ENCODE assay signal across 1 cellular context in the genomic region with DNA sequence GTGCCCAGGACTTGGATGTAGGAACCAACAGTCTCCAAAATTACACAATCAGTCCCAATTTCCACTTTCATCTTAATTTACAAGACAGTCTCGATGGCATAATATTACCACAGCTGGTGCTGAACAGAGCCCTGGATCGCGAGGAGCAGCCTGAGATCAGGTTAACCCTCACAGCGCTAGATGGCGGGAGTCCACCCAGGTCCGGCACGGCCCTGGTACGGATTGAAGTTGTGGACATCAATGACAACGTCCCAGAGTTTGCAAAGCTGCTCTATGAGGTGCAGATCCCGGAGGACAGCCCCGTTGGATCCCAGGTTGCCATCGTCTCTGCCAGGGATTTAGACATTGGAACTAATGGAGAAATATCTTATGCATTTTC.
TF ChIP-seq lines count a peak whose summit lies in the region.

No MANE protein-coding gene starts in this region.

TF ChIP-seq in HepG2, 621 proteins besides CTCF, POLR2A, EP300 and RAD21:
- TF ChIP-seq THYN1 (CRISPR knock-in tag; IDR thresholded peaks at IDR 0.05; ENCODE audit: borderline replicate concordance, low read depth) (no peak), NFIB (CRISPR knock-in tag; IDR thresholded peaks at IDR 0.05; ENCODE audit: borderline replicate concordance) (no peak), MTF1 (CRISPR knock-in tag; IDR thresholded peaks at IDR 0.05) (no peak), ZNF652 (CRISPR knock-in tag; IDR thresholded peaks at IDR 0.05; ENCODE audit: borderline replicate concordance, low read depth) (peak; percentile 70; the same call in 1 of the 2 replicates), PAF1 (CRISPR knock-in tag; IDR thresholded peaks at IDR 0.05) (no peak), JDP2 (CRISPR knock-in tag; IDR thresholded peaks at IDR 0.05; ENCODE audit: borderline replicate concordance) (no peak), ZNF629 (CRISPR knock-in tag; conservative IDR thresholded peaks at IDR 0.05) (no peak), DR1 (CRISPR knock-in tag; IDR thresholded peaks at IDR 0.05) (no peak), ASH2L (IDR thresholded peaks at IDR 0.05; ENCODE audit: insufficient read length, low read depth, low read length) (no peak), ZFP62 (CRISPR knock-in tag; IDR thresholded peaks at IDR 0.05) (no peak)
- TF ChIP-seq, protein P1, sequence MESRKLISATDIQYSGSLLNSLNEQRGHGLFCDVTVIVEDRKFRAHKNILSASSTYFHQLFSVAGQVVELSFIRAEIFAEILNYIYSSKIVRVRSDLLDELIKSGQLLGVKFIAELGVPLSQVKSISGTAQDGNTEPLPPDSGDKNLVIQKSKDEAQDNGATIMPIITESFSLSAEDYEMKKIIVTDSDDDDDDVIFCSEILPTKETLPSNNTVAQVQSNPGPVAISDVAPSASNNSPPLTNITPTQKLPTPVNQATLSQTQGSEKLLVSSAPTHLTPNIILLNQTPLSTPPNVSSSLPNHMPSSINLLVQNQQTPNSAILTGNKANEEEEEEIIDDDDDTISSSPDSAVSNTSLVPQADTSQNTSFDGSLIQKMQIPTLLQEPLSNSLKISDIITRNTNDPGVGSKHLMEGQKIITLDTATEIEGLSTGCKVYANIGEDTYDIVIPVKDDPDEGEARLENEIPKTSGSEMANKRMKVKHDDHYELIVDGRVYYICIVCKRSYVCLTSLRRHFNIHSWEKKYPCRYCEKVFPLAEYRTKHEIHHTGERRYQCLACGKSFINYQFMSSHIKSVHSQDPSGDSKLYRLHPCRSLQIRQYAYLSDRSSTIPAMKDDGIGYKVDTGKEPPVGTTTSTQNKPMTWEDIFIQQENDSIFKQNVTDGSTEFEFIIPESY (CRISPR knock-in tag; IDR thresholded peaks at IDR 0.05): peak; percentile 93
- TF ChIP-seq, protein P2, sequence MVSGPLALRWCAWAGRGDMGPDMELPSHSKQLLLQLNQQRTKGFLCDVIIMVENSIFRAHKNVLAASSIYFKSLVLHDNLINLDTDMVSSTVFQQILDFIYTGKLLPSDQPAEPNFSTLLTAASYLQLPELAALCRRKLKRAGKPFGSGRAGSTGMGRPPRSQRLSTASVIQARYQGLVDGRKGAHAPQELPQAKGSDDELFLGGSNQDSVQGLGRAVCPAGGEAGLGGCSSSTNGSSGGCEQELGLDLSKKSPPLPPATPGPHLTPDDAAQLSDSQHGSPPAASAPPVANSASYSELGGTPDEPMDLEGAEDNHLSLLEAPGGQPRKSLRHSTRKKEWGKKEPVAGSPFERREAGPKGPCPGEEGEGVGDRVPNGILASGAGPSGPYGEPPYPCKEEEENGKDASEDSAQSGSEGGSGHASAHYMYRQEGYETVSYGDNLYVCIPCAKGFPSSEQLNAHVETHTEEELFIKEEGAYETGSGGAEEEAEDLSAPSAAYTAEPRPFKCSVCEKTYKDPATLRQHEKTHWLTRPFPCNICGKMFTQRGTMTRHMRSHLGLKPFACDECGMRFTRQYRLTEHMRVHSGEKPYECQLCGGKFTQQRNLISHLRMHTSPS (CRISPR knock-in tag; IDR thresholded peaks at IDR 0.05; ENCODE audit: low read depth): no peak
- TF ChIP-seq, protein P3, sequence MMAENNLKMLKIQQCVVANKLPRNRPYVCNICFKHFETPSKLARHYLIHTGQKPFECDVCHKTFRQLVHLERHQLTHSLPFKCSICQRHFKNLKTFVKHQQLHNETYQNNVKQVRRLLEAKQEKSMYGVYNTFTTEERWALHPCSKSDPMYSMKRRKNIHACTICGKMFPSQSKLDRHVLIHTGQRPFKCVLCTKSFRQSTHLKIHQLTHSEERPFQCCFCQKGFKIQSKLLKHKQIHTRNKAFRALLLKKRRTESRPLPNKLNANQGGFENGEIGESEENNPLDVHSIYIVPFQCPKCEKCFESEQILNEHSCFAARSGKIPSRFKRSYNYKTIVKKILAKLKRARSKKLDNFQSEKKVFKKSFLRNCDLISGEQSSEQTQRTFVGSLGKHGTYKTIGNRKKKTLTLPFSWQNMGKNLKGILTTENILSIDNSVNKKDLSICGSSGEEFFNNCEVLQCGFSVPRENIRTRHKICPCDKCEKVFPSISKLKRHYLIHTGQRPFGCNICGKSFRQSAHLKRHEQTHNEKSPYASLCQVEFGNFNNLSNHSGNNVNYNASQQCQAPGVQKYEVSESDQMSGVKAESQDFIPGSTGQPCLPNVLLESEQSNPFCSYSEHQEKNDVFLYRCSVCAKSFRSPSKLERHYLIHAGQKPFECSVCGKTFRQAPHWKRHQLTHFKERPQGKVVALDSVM (CRISPR knock-in tag; IDR thresholded peaks at IDR 0.05): no peak
- TF ChIP-seq, protein P4, sequence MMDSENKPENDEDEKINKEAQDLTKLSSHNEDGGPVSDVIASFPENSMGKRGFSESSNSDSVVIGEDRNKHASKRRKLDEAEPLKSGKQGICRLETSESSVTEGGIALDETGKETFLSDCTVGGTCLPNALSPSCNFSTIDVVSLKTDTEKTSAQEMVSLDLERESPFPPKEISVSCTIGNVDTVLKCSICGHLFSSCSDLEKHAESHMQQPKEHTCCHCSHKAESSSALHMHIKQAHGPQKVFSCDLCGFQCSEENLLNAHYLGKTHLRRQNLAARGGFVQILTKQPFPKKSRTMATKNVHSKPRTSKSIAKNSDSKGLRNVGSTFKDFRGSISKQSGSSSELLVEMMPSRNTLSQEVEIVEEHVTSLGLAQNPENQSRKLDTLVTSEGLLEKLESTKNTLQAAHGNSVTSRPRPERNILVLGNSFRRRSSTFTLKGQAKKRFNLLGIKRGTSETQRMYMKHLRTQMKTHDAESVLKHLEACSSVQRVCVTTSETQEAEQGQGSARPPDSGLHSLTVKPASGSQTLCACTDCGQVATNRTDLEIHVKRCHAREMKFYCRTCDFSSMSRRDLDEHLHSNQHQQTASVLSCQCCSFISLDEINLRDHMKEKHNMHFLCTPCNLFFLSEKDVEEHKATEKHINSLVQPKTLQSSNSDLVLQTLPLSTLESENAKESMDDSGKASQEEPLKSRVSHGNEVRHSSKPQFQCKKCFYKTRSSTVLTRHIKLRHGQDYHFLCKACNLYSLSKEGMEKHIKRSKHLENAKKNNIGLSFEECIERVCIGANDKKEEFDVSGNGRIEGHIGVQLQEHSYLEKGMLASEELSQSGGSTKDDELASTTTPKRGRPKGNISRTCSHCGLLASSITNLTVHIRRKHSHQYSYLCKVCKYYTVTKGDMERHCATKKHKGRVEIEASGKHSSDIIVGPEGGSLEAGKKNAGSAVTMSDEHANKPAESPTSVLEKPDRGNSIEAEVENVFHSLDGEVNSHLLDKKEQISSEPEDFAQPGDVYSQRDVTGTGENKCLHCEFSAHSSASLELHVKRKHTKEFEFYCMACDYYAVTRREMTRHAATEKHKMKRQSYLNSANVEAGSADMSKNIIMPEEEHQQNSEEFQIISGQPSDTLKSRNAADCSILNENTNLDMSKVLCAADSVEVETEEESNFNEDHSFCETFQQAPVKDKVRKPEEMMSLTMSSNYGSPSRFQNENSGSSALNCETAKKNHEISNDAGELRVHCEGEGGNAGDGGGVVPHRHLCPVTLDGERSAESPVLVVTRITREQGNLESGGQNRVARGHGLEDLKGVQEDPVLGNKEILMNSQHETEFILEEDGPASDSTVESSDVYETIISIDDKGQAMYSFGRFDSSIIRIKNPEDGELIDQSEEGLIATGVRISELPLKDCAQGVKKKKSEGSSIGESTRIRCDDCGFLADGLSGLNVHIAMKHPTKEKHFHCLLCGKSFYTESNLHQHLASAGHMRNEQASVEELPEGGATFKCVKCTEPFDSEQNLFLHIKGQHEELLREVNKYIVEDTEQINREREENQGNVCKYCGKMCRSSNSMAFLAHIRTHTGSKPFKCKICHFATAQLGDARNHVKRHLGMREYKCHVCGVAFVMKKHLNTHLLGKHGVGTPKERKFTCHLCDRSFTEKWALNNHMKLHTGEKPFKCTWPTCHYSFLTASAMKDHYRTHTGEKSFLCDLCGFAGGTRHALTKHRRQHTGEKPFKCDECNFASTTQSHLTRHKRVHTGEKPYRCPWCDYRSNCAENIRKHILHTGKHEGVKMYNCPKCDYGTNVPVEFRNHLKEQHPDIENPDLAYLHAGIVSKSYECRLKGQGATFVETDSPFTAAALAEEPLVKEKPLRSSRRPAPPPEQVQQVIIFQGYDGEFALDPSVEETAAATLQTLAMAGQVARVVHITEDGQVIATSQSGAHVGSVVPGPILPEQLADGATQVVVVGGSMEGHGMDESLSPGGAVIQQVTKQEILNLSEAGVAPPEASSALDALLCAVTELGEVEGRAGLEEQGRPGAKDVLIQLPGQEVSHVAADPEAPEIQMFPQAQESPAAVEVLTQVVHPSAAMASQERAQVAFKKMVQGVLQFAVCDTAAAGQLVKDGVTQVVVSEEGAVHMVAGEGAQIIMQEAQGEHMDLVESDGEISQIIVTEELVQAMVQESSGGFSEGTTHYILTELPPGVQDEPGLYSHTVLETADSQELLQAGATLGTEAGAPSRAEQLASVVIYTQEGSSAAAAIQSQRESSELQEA (CRISPR knock-in tag; IDR thresholded peaks at IDR 0.05; ENCODE audit: not compliant biosample characterization): no peak
- TF ChIP-seq, protein P5, sequence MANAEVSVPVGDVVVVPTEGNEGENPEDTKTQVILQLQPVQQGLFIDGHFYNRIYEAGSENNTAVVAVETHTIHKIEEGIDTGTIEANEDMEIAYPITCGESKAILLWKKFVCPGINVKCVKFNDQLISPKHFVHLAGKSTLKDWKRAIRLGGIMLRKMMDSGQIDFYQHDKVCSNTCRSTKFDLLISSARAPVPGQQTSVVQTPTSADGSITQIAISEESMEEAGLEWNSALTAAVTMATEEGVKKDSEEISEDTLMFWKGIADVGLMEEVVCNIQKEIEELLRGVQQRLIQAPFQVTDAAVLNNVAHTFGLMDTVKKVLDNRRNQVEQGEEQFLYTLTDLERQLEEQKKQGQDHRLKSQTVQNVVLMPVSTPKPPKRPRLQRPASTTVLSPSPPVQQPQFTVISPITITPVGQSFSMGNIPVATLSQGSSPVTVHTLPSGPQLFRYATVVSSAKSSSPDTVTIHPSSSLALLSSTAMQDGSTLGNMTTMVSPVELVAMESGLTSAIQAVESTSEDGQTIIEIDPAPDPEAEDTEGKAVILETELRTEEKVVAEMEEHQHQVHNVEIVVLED (CRISPR knock-in tag; IDR thresholded peaks at IDR 0.05; ENCODE audit: borderline replicate concordance): no peak
- TF ChIP-seq, protein P6, sequence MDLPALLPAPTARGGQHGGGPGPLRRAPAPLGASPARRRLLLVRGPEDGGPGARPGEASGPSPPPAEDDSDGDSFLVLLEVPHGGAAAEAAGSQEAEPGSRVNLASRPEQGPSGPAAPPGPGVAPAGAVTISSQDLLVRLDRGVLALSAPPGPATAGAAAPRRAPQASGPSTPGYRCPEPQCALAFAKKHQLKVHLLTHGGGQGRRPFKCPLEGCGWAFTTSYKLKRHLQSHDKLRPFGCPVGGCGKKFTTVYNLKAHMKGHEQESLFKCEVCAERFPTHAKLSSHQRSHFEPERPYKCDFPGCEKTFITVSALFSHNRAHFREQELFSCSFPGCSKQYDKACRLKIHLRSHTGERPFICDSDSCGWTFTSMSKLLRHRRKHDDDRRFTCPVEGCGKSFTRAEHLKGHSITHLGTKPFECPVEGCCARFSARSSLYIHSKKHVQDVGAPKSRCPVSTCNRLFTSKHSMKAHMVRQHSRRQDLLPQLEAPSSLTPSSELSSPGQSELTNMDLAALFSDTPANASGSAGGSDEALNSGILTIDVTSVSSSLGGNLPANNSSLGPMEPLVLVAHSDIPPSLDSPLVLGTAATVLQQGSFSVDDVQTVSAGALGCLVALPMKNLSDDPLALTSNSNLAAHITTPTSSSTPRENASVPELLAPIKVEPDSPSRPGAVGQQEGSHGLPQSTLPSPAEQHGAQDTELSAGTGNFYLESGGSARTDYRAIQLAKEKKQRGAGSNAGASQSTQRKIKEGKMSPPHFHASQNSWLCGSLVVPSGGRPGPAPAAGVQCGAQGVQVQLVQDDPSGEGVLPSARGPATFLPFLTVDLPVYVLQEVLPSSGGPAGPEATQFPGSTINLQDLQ (CRISPR knock-in tag; IDR thresholded peaks at IDR 0.05): no peak
- TF ChIP-seq, protein P7, sequence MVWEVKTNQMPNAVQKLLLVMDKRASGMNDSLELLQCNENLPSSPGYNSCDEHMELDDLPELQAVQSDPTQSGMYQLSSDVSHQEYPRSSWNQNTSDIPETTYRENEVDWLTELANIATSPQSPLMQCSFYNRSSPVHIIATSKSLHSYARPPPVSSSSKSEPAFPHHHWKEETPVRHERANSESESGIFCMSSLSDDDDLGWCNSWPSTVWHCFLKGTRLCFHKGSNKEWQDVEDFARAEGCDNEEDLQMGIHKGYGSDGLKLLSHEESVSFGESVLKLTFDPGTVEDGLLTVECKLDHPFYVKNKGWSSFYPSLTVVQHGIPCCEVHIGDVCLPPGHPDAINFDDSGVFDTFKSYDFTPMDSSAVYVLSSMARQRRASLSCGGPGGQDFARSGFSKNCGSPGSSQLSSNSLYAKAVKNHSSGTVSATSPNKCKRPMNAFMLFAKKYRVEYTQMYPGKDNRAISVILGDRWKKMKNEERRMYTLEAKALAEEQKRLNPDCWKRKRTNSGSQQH (CRISPR knock-in tag; IDR thresholded peaks at IDR 0.05; ENCODE audit: low read depth): no peak
